ENCODE assay signal across 16 cellular contexts in the genomic region with DNA sequence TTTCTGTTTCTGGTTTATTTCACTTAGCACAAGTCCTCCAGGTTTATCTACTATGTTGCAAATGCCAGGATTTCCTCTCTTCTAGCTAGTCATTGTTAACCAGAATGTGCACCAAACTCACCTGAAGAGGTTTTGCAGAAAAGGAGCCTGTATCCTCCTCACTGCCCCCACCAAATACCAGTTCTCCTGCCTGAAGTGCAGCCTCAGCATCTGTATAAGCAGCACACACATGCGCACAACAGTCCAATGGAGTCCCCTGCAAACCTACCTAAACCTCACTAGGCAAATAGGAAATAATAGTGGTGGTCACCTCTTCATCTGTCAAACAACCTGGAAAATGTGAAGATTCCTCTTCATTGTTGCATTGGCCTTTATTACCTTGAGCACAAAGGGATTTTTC.
DNase-seq lines count a peak whose midpoint lies in the region; ATAC-seq and TF ChIP-seq lines count a peak whose summit lies in the region.
"Had no signal": no experiment of that assay in that cellular context is flagged by ENCODE, and none has a peak within 500 bp of the region (broad histone marks: within the 10 kb centered on the region; RNA-seq: fewer than 3 reads in every experiment).

No MANE protein-coding gene starts in this region.

- TF ChIP-seq CTCF in GM23338 (conservative IDR thresholded peaks at IDR 0.05; ENCODE audit: low read depth in 2 of 2) (no peak), H9 (conservative IDR thresholded peaks at IDR 0.05) (no peak)

- no peak overlapping the region for H3K18ac ChIP-seq in H9 (ENCODE audit: insufficient read length, low read depth, low read length)

- no peaks in the 10 kb centered on the region for H3K23me2 ChIP-seq in H9 (ENCODE audit: insufficient read length, low read depth, low read length, poor library complexity, severe bottlenecking)

- no peaks in the 10 kb centered on the region for H3K79me2 ChIP-seq in GM23338 (replicated peaks; ENCODE audit: insufficient read depth)
- no peaks in the 10 kb centered on the region for H3K79me2 ChIP-seq in H9 (ENCODE audit: insufficient read depth, low read length)

- H3K56ac ChIP-seq in H9 (ENCODE audit: insufficient read length, low read depth, low read length) = no peak overlapping the region

- no peak overlapping the region for H2BK20ac ChIP-seq in H9 (ENCODE audit: low read depth, low read length, poor library complexity, severe bottlenecking)

- H3K9ac ChIP-seq in H9 (ENCODE audit: extremely low read depth, insufficient read length, low read length) = no peak overlapping the region
- H3K9ac ChIP-seq in iPS-18a (ENCODE audit: low read length) = no peak overlapping the region

- H3K4me3 ChIP-seq in GM23338 (no peak overlapping the region), iPS-18a (ENCODE audit: low read length) (peak overlapping the region; percentile 16)

- H3K27ac ChIP-seq in GM23338 (ENCODE audit: low read depth) = no peak overlapping the region
- peak overlapping the region; percentile 53 for H3K27ac ChIP-seq in H9 (ENCODE audit: insufficient read length, low read depth, low read length)
- no peak overlapping the region for H3K27ac ChIP-seq in iPS-18a (ENCODE audit: low read length)
- H3K27ac ChIP-seq: C4-2B had no signal

- H3K36me3 Mint-ChIP-seq in GM23338 (ENCODE audit: low read depth) = peaks cover 3% of the 10 kb centered on the region; the same call in 2 of the 3 replicates
- H3K36me3 Mint-ChIP-seq in H9 (ENCODE audit: insufficient read depth in 1 of 3, low read depth in 3 of 3) = peaks cover 3 to 4% (median 4%) of the 10 kb centered on the region in 3 experiments; a peak in 5 of 7 replicates

- no peak overlapping the region for H2BK12ac ChIP-seq in H9 (ENCODE audit: insufficient read length, low read depth, low read length)

- H3K9me2 ChIP-seq in GM23338 (ENCODE audit: insufficient read depth) = no peaks in the 10 kb centered on the region

- H3K4ac ChIP-seq in H9 (ENCODE audit: low read depth, low read length) = no peak overlapping the region

- no peak overlapping the region for H3K14ac ChIP-seq in H9 (ENCODE audit: insufficient read depth, low read length)

- ATAC-seq in GM23338 (peak; percentile 59), HG02642 (IDR thresholded peaks at IDR 0.05; ENCODE audit: poor library complexity, unreplicated experiment) (no peak)
- ATAC-seq: HCT116 had no signal

- H2AK5ac ChIP-seq in H9 (ENCODE audit: insufficient read length, low read length) = no peak overlapping the region

- H3K27me3 ChIP-seq in GM23338 (ENCODE audit: insufficient read depth) = no peaks in the 10 kb centered on the region
- H3K27me3 ChIP-seq in H9 (ENCODE audit: insufficient read depth, low read length) = no peaks in the 10 kb centered on the region
- no peaks in the 10 kb centered on the region for H3K27me3 ChIP-seq in iPS-18a (ENCODE audit: control insufficient read depth, insufficient read depth, low read length)

- no peaks in the 10 kb centered on the region for H3K9me3 ChIP-seq in H9 (ENCODE audit: control insufficient read depth, low read depth, low read length)
- no peaks in the 10 kb centered on the region for H3K9me3 ChIP-seq in iPS-18a (ENCODE audit: control insufficient read depth, low read depth, low read length)

- no peak overlapping the region for H4K91ac ChIP-seq in H9 (ENCODE audit: insufficient read length, low read depth, low read length)

- H2BK120ac ChIP-seq in H9 (ENCODE audit: low read depth, low read length, poor library complexity, severe bottlenecking) = no peak overlapping the region

- no peak overlapping the region for H3K23ac ChIP-seq in H9 (ENCODE audit: insufficient read length, low read depth, low read length)

- H3K36me3 ChIP-seq in GM23338 (ENCODE audit: insufficient read depth) = peaks cover 4% of the 10 kb centered on the region; the same call in 1 of the 2 replicates
- H3K36me3 ChIP-seq in iPS-18a (ENCODE audit: control insufficient read depth, low read depth, low read length) = no peaks in the 10 kb centered on the region

- H4K5ac ChIP-seq in H9 (ENCODE audit: insufficient read length, low read depth, low read length) = no peak overlapping the region

- no peak overlapping the region for H4K8ac ChIP-seq in H9 (replicated peaks; ENCODE audit: insufficient read length, low read depth, low read length)

- H4K20me1 ChIP-seq in GM23338 (replicated peaks; ENCODE audit: insufficient read depth) (no peaks in the 10 kb centered on the region), H9 (ENCODE audit: control insufficient read depth, insufficient read depth, insufficient read length) (no peaks in the 10 kb centered on the region)

- H3K4me1 Mint-ChIP-seq in GM23338 (peaks cover 34% of the 10 kb centered on the region), H9 (peaks cover 37 to 38% of the 10 kb centered on the region in 2 experiments)

- no peaks in the 10 kb centered on the region for H3F3A ChIP-seq in GM23338 (replicated peaks; ENCODE audit: low read depth)

- H3K4me3 Mint-ChIP-seq in GM23338 = peak overlapping the region; percentile 8; the same call in 1 of the 3 replicates
- H3K4me3 Mint-ChIP-seq in H9 = no peak overlapping the region; a peak in 1 of 5 replicates
- H3K4me3 Mint-ChIP-seq: CD4-positive, alpha-beta T cell; HFFc6 had no signal

- H2BK15ac ChIP-seq in H9 (ENCODE audit: low read depth, low read length) = no peak overlapping the region

- H3K4me2 ChIP-seq in GM23338 = no peak overlapping the region
- H3K4me2 ChIP-seq in H9 (ENCODE audit: insufficient read depth, insufficient read length, low read length) = peak overlapping the region; percentile 41

- no CpG with 5 or more reads among the region's 1 CpG for WGBS in H9 (ENCODE audit: extremely low coverage, insufficient read length, low lambda C conversion rate)

- no peaks in the 10 kb centered on the region for H3K4me1 ChIP-seq in GM23338 (ENCODE audit: insufficient read depth)
- H3K4me1 ChIP-seq in H9 (ENCODE audit: insufficient read depth, low read length) = peaks cover 10% of the 10 kb centered on the region
- peaks cover 22% of the 10 kb centered on the region for H3K4me1 ChIP-seq in iPS-18a (ENCODE audit: control insufficient read depth, low read depth, low read length)
- H3K4me1 ChIP-seq: Caco-2 had no signal

- H3K9me3 Mint-ChIP-seq in GM23338 (peaks cover 4% of the 10 kb centered on the region; the same call in 1 of the 3 replicates), H9 (peaks cover 0 to 2% of the 10 kb centered on the region in 2 experiments; a peak in 2 of 5 replicates)

- H2AFZ ChIP-seq in GM23338 = no peak overlapping the region
- no peak overlapping the region for H2AFZ ChIP-seq in H9 (ENCODE audit: low read length)

- H3K27ac Mint-ChIP-seq in GM23338 (peak overlapping the region; percentile 69; the same call in 1 of the 2 replicates), H9 (peak overlapping the region; percentile 42 to 94 (median 85); a peak in 4 of 7 replicates)
- H3K27ac Mint-ChIP-seq: CD4-positive, alpha-beta T cell; HFFc6 had no signal

- peaks cover 10% of the 10 kb centered on the region for H3K27me3 Mint-ChIP-seq in GM23338 (ENCODE audit: insufficient read depth, low read depth, poor library complexity)
- no peaks in the 10 kb centered on the region for H3K27me3 Mint-ChIP-seq in H9 (ENCODE audit: low read depth)
- H3K27me3 Mint-ChIP-seq: CD4-positive, alpha-beta T cell had no signal

- H3K79me1 ChIP-seq in H9 (ENCODE audit: insufficient read depth, low read depth, low read length, poor library complexity, severe bottlenecking) = no peaks in the 10 kb centered on the region

- DNase-seq in GM23338 (ENCODE audit: low spot score) (no peak), H9 (no peak), RPMI8226 (peak; percentile 29), SHP77 treated with DMSO at 0.1 percent for 48 hours (lab: John Stamatoyannopoulos, UW) (no peak)
- no peak for DNase-seq in activated CD4-positive, CD25-positive, alpha-beta regulatory T cell treated with anti-CD3 and anti-CD28 coated beads, Interleukin-2, amount 50 U/mL, for 72 hours
- DNase-seq: ACHN; AML-193; Caco-2; CD4-positive, alpha-beta T cell; HFFc6; IMR-90; KBM-7 had no signal

- H2BK5ac ChIP-seq in H9 (ENCODE audit: insufficient read length, low read length) = no peak overlapping the region

- no peak overlapping the region for H3T11ph ChIP-seq in H9 (ENCODE audit: low read length)

TF ChIP-seq in GM23338, 12 proteins besides CTCF, POLR2A, EP300 and RAD21 (continues in another document):
- no peak for TF ChIP-seq NANOG (IDR thresholded peaks at IDR 0.05; ENCODE audit: borderline replicate concordance)
